Comparison of ENCODE assay signal across 22 cellular contexts in genomic region chr4:1381181-1381621, GRCh38. TPM values are rescaled to one million over a fixed set of nuclear protein-coding genes. Genes with fewer than 3 reads are reported as not detected.
DNase-seq lines count a peak whose midpoint lies in the region; ATAC-seq and TF ChIP-seq lines count a peak whose summit lies in the region.
"Had no signal": no experiment of that assay in that cellular context is flagged by ENCODE, and none has a peak within 500 bp of the region (broad histone marks: within the 10 kb centered on the region; RNA-seq: fewer than 3 reads in every experiment).

No MANE protein-coding gene starts in this region.

- H3K36me3 Mint-ChIP-seq in activated naive CD8-positive, alpha-beta T cell treated with anti-CD3 and anti-CD28 coated beads, Interleukin-2, amount 10 ng/mL, durations not matched to agents 7 days and 5 days = no peaks in the 10 kb centered on the region
- peaks cover 3% of the 10 kb centered on the region for H3K36me3 Mint-ChIP-seq in activated naive CD8-positive, alpha-beta T cell treated with anti-CD3 and anti-CD28 coated beads, Interleukin-2, amount 50 U/mL, for 24 hours (ENCODE audit: low read depth)

- H3K27me3 ChIP-seq in right cardiac atrium (ENCODE audit: control insufficient read depth, insufficient read depth) = no peaks in the 10 kb centered on the region
- H3K27me3 ChIP-seq in hepatocyte = no peaks in the 10 kb centered on the region
- H3K27me3 ChIP-seq: SJSA1 had no signal

- H3K4me1 Mint-ChIP-seq in activated naive CD8-positive, alpha-beta T cell treated with anti-CD3 and anti-CD28 coated beads, Interleukin-2, amount 10 ng/mL, durations not matched to agents 7 days and 5 days = no peaks in the 10 kb centered on the region
- no peaks in the 10 kb centered on the region for H3K4me1 Mint-ChIP-seq in activated naive CD8-positive, alpha-beta T cell treated with anti-CD3 and anti-CD28 coated beads, Interleukin-2, amount 50 U/mL, for 24 hours

- H3K27ac ChIP-seq in right cardiac atrium (ENCODE audit: low read length) (no peak overlapping the region), hepatocyte (no peak overlapping the region)
- H3K27ac ChIP-seq: A549, C4-2B, KMS-11, SJSA1 had no signal

- H3K9me3 Mint-ChIP-seq in activated naive CD8-positive, alpha-beta T cell treated with anti-CD3 and anti-CD28 coated beads, Interleukin-2, amount 10 ng/mL, durations not matched to agents 7 days and 5 days = no peaks in the 10 kb centered on the region
- H3K9me3 Mint-ChIP-seq in activated naive CD8-positive, alpha-beta T cell treated with anti-CD3 and anti-CD28 coated beads, Interleukin-2, amount 50 U/mL, for 24 hours = no peaks in the 10 kb centered on the region
- H3K9me3 Mint-ChIP-seq: HFFc6 had no signal

- no peaks in the 10 kb centered on the region for H3K27me3 Mint-ChIP-seq in activated naive CD8-positive, alpha-beta T cell treated with anti-CD3 and anti-CD28 coated beads, Interleukin-2, amount 10 ng/mL, durations not matched to agents 7 days and 5 days
- no peaks in the 10 kb centered on the region for H3K27me3 Mint-ChIP-seq in activated naive CD8-positive, alpha-beta T cell treated with anti-CD3 and anti-CD28 coated beads, Interleukin-2, amount 50 U/mL, for 24 hours

- TF ChIP-seq CTCF in LNCaP clone FGC (IDR thresholded peaks at IDR 0.05; ENCODE audit: control insufficient read depth, extremely low read depth, insufficient read depth) (0 out of 2 replicates have a peak, but pooled peaks have one; percentile 10), retinal pigment epithelial cell (conservative IDR thresholded peaks at IDR 0.05; ENCODE audit: low read depth, low read length) (peak; percentile 7), hepatocyte (IDR thresholded peaks at IDR 0.05; ENCODE audit: poor library complexity) (no peak)

- no peaks in the 10 kb centered on the region for H3K9me2 ChIP-seq in hepatocyte (replicated peaks; ENCODE audit: insufficient read depth)

- H3K27ac Mint-ChIP-seq in activated naive CD8-positive, alpha-beta T cell treated with anti-CD3 and anti-CD28 coated beads, Interleukin-2, amount 10 ng/mL, durations not matched to agents 7 days and 5 days = no peak overlapping the region
- H3K27ac Mint-ChIP-seq in activated naive CD8-positive, alpha-beta T cell treated with anti-CD3 and anti-CD28 coated beads, Interleukin-2, amount 50 U/mL, for 24 hours = no peak overlapping the region
- H3K27ac Mint-ChIP-seq: HFFc6 had no signal

- DNase-seq in activated naive CD8-positive, alpha-beta T cell treated with anti-CD3 and anti-CD28 coated beads, Interleukin-2, amount 10 ng/mL, durations not matched to agents 7 days and 5 days = peak; percentile 15
- DNase-seq in activated naive CD8-positive, alpha-beta T cell treated with anti-CD3 and anti-CD28 coated beads, Interleukin-2, amount 50 U/mL, for 24 hours = no peak
- DNase-seq in LNCaP clone FGC (ENCODE audit: low read depth) = no peak
- peak in 2 of 3 donors; percentile 2 to 21 for DNase-seq in right cardiac atrium
- DNase-seq in retinal pigment epithelial cell (ENCODE audit: low read depth) = no peak
- DNase-seq in hepatocyte (ENCODE audit: low spot score) = no peak
- no peak for DNase-seq in NK-92 treated with Interleukin-12 subunit alpha and Interleukin-12 subunit beta, amount 100 ng/mL, for 24 hours (lab: John Stamatoyannopoulos, UW)
- DNase-seq in kidney glomerular epithelial cell (lab: John Stamatoyannopoulos, UW) = no peak
- DNase-seq: DMS153, HFFc6, NCI-H1092, NCI-H146, NCI-H2081 treated with DMSO at 0.1 percent for 48 hours, NCI-H510A treated with DMSO at 0.1 percent for 48 hours, RPMI8226 had no signal

- H3K9me3 ChIP-seq in right cardiac atrium (ENCODE audit: control insufficient read depth, low read length) (no peaks in the 10 kb centered on the region), hepatocyte (ENCODE audit: low read depth) (no peaks in the 10 kb centered on the region)
- H3K9me3 ChIP-seq: A549, SJSA1 had no signal

- POLR2A ChIA-PET in activated naive CD8-positive, alpha-beta T cell treated with anti-CD3 and anti-CD28 coated beads, Interleukin-2, amount 10 ng/mL, durations not matched to agents 7 days and 5 days (lab: Charles Lee) = no interaction called here

- H3K4me1 ChIP-seq in right cardiac atrium (ENCODE audit: control insufficient read depth, insufficient read depth, low read length) (no peaks in the 10 kb centered on the region), hepatocyte (ENCODE audit: insufficient read depth) (no peaks in the 10 kb centered on the region)
- H3K4me1 ChIP-seq: A549, SJSA1 had no signal

- intact Hi-C loops in right cardiac atrium (cut with DNase I) = no loop called here

- no peak overlapping the region for H2AFZ ChIP-seq in hepatocyte

- no peak overlapping the region for H3K4me2 ChIP-seq in hepatocyte
- H3K4me2 ChIP-seq: A549, KMS-11 had no signal

- H4K20me1 ChIP-seq in hepatocyte (ENCODE audit: insufficient read depth, poor library complexity, severe bottlenecking) = no peaks in the 10 kb centered on the region

- H3K4me3 ChIP-seq in LNCaP clone FGC (ENCODE audit: low read depth, low read length) (no peak overlapping the region), right cardiac atrium (ENCODE audit: low read length) (no peak overlapping the region), retinal pigment epithelial cell (ENCODE audit: low read length) (no peak overlapping the region), hepatocyte (no peak overlapping the region)
- H3K4me3 ChIP-seq: A549, SJSA1 had no signal

- no peaks in the 10 kb centered on the region for H3K79me2 ChIP-seq in hepatocyte

- 95% methylated on average over 12 of the region's 12 CpGs for WGBS in right cardiac atrium
- 92% methylated on average over 12 of the region's 12 CpGs for WGBS in hepatocyte (ENCODE audit: low lambda C conversion rate, missing lambda C conversion rate)

- no peaks in the 10 kb centered on the region for H3K36me3 ChIP-seq in hepatocyte (replicated peaks; ENCODE audit: insufficient read depth, low read depth)
- H3K36me3 ChIP-seq: SJSA1 had no signal

- no peak for ATAC-seq in activated naive CD8-positive, alpha-beta T cell treated with anti-CD3 and anti-CD28 coated beads, Interleukin-2, amount 10 ng/mL, durations not matched to agents 7 days and 5 days (ENCODE audit: low read depth)
- ATAC-seq in activated naive CD8-positive, alpha-beta T cell treated with anti-CD3 and anti-CD28 coated beads, Interleukin-2, amount 50 U/mL, for 24 hours = no peak
- no peak for ATAC-seq in right cardiac atrium
- ATAC-seq: A549 had no signal

- no peak overlapping the region for H3K4me3 Mint-ChIP-seq in activated naive CD8-positive, alpha-beta T cell treated with anti-CD3 and anti-CD28 coated beads, Interleukin-2, amount 10 ng/mL, durations not matched to agents 7 days and 5 days
- H3K4me3 Mint-ChIP-seq in activated naive CD8-positive, alpha-beta T cell treated with anti-CD3 and anti-CD28 coated beads, Interleukin-2, amount 50 U/mL, for 24 hours = no peak overlapping the region
- H3K4me3 Mint-ChIP-seq: HFFc6 had no signal

RNA-seq across cellular contexts. Expression of gene NKX1-1, which starts 25.0 kb away (rescaled TPM):
- total RNA-seq in activated naive CD8-positive, alpha-beta T cell treated with anti-CD3 and anti-CD28 coated beads, Interleukin-2, amount 10 ng/mL, durations not matched to agents 7 days and 5 days = not detected
- total RNA-seq in right cardiac atrium (not detected), hepatocyte (not detected in 2 replicates)
- polyA plus RNA-seq in right cardiac atrium (not detected), hepatocyte (not detected in 2 replicates)
- total RNA-seq: H1, HFFc6, MCF 10A, OCI-LY7, SJSA1 had no signal
- polyA plus RNA-seq: A549, H1 had no signal

RNA-seq across cellular contexts. Expression of gene UVSSA, which starts 34.2 kb away (rescaled TPM):
- 10 to 100 TPM; 30.0 to 30.9 TPM for total RNA-seq in activated naive CD8-positive, alpha-beta T cell treated with anti-CD3 and anti-CD28 coated beads, Interleukin-2, amount 10 ng/mL, durations not matched to agents 7 days and 5 days
- total RNA-seq in right cardiac atrium (1 to 10 TPM; 7.7 to 8.8 (median 8.5) TPM), hepatocyte (5.3 and 11.0 TPM in 2 replicates)
- polyA plus RNA-seq in right cardiac atrium (5.0 TPM), hepatocyte (10.6 and 12.3 TPM in 2 replicates)

Comparison
In these comparisons a context has a peak if more than half of its experiments do, and no peak if none do; other contexts are left out.
1. DNase-seq: peak in activated naive CD8-positive, alpha-beta T cell treated with anti-CD3 and anti-CD28 coated beads, Interleukin-2, amount 10 ng/mL, durations not matched to agents 7 days and 5 days (single experiment) and right cardiac atrium (2 of 3); none in activated naive CD8-positive, alpha-beta T cell treated with anti-CD3 and anti-CD28 coated beads, Interleukin-2, amount 50 U/mL, for 24 hours (single experiment), LNCaP clone FGC (single experiment), retinal pigment epithelial cell (single experiment), hepatocyte (single experiment), NK-92 treated with Interleukin-12 subunit alpha and Interleukin-12 subunit beta, amount 100 ng/mL, for 24 hours (single experiment) and kidney glomerular epithelial cell (single experiment).